Comparison of ENCODE assay signal across 11 cellular contexts in genomic region chr9:127447416-127448111, GRCh38. TPM values are rescaled to one million over a fixed set of nuclear protein-coding genes. Genes with fewer than 3 reads are reported as not detected.
DNase-seq lines count a peak whose midpoint lies in the region; ATAC-seq lines count a peak whose summit lies in the region.
"Had no signal": no experiment of that assay in that cellular context is flagged by ENCODE, and none has a peak within 500 bp of the region (broad histone marks: within the 10 kb centered on the region; RNA-seq: fewer than 3 reads in every experiment).

No MANE protein-coding gene starts in this region.

- H3K9me2 ChIP-seq in GM23248 (ENCODE audit: insufficient read depth): no peaks in the 10 kb centered on the region

- peaks cover 37 to 47% (median 38%) of the 10 kb centered on the region in 3 donors for H3K4me1 Mint-ChIP-seq in T-cell

- 81 to 83% methylated on average over 7 of the region's 7 CpGs for WGBS in GM23248 (ENCODE audit: low coverage in 1 of 2, low lambda C conversion rate in 2 of 2, missing lambda C conversion rate in 2 of 2), 2 experiments

- H3K4me2 ChIP-seq in GM23248 (ENCODE audit: unreplicated experiment): no peak overlapping the region

- H3K36me3 Mint-ChIP-seq in T-cell: peaks cover 63% of the 10 kb centered on the region

- CTCF ChIA-PET in T-cell (lab: Charles Lee): no interaction called here

- no peaks in the 10 kb centered on the region for H3K9me3 Mint-ChIP-seq in T-cell

- peaks cover 69% of the 10 kb centered on the region for H3F3A ChIP-seq in GM23248 (ENCODE audit: insufficient read depth)

- no peaks in the 10 kb centered on the region for H3K27me3 Mint-ChIP-seq in T-cell

- H3K36me3 ChIP-seq in ACC112 (ENCODE audit: insufficient read depth, low read length) (peaks cover 71% of the 10 kb centered on the region), GM23248 (ENCODE audit: low read depth) (peaks cover 57% of the 10 kb centered on the region)

- no peak overlapping the region for H3K4me3 Mint-ChIP-seq in T-cell

- H3K4me1 ChIP-seq in ACC112 (ENCODE audit: control insufficient read depth, insufficient read depth, low read length, unreplicated experiment) (peaks cover 20% of the 10 kb centered on the region), GM23248 (ENCODE audit: insufficient read depth) (0 out of 2 replicates have a peak, but pooled peaks cover 14% of the 10 kb centered on the region)

- H4K20me1 ChIP-seq in GM23248 (ENCODE audit: insufficient read depth): peaks cover 22% of the 10 kb centered on the region

- H3K4me3 ChIP-seq in ACC112 (ENCODE audit: low read depth, low read length) (peak overlapping the region; percentile 93), GM23248 (no peak overlapping the region)
- H3K4me3 ChIP-seq: upper lobe of right lung had no signal

- peak overlapping the region; percentile 19 to 28 for H3K27ac Mint-ChIP-seq in T-cell

- H3K79me2 ChIP-seq in ACC112 (ENCODE audit: control insufficient read depth, insufficient read depth, low read length, unreplicated experiment) (peaks cover 47% of the 10 kb centered on the region), GM23248 (ENCODE audit: insufficient read depth) (peaks cover 46% of the 10 kb centered on the region)

- H3K9ac ChIP-seq in GM23248: no peak overlapping the region

- H2AFZ ChIP-seq in ACC112 (ENCODE audit: low read length, unreplicated experiment) (no peak overlapping the region), GM23248 (no peak overlapping the region)

- POLR2A ChIA-PET in T-cell (lab: Charles Lee): interaction anchor here in 1 of 2 donors (0.5 to 0.6 kb wide), 2 partner anchors 15 to 325 kb away, joined by 5 to 12 read pairs; no protein-coding TSS in a partner anchor

- ATAC-seq in T-cell (replicated peaks in 1 of 4) (no peak), GM21737 (IDR thresholded peaks at IDR 0.05; ENCODE audit: unreplicated experiment) (no peak)
- ATAC-seq: upper lobe of right lung had no signal

- in situ Hi-C loops in GM23248 (cut with MboI): no loop called here

- H3K9me3 ChIP-seq in GM23248 (ENCODE audit: low read depth): no peaks in the 10 kb centered on the region
- H3K9me3 ChIP-seq: upper lobe of right lung had no signal

- peak overlapping the region; percentile 54 for H3K27ac ChIP-seq in ACC112 (ENCODE audit: low read depth, low read length)
- peak overlapping the region; percentile 89 for H3K27ac ChIP-seq in GM23248
- H3K27ac ChIP-seq: upper lobe of right lung had no signal

- DNase-seq in GM23248: peak; percentile 46
- no peak for DNase-seq in T-cell
- peak; percentile 23 for DNase-seq in fibroblast of peridontal ligament (ENCODE audit: extremely low read depth)
- DNase-seq in ecto neural progenitor cell (ENCODE audit: low spot score): no peak
- DNase-seq in C1 segment of cervical spinal cord (lab: John Stamatoyannopoulos, UW): no peak
- DNase-seq in NCI-H82 (lab: John Stamatoyannopoulos, UW): no peak
- DNase-seq: NCI-H2081; stimulated activated CD4-positive, alpha-beta T cell treated with anti-CD3 and anti-CD28 coated beads, Interleukin-4, amount 100 ng/mL, for 24 hours; upper lobe of right lung had no signal

- H3K27me3 ChIP-seq in ACC112 (ENCODE audit: insufficient read depth, low read length) (no peaks in the 10 kb centered on the region), GM23248 (replicated peaks; ENCODE audit: insufficient read depth) (no peaks in the 10 kb centered on the region)
- H3K27me3 ChIP-seq: upper lobe of right lung had no signal

RNA-seq across cellular contexts. Expression of gene RPL12, which starts 3.6 kb away (rescaled TPM):
- 1,255 and 1,676 TPM in 2 replicates for total RNA-seq in GM23248 (2014; rRNA removed; shearing (Covaris generic))
- polyA plus RNA-seq in GM23248 (2016; fragmentation: Nextera tagmentation; extraction: Ambion mirVana): 576 and 594 TPM in 2 replicates
- total RNA-seq in T-cell: 1,000 to 10,000 TPM; 1,494 to 1,979 (median 1,776) TPM

RNA-seq across cellular contexts. Expression of gene LRSAM1, which starts 3.7 kb away (rescaled TPM):
- total RNA-seq in GM23248 (2014; rRNA removed; shearing (Covaris generic)): 10.5 and 15.5 TPM in 2 replicates
- polyA plus RNA-seq in GM23248 (2016; fragmentation: Nextera tagmentation; extraction: Ambion mirVana): 14.9 TPM in 2 replicates
- 10 to 100 TPM; 17.9 to 30.3 (median 25.1) TPM for total RNA-seq in T-cell

RNA-seq across cellular contexts. Expression of gene ZNF79, which starts 23.4 kb away (rescaled TPM):
- 3.4 and 6.9 TPM in 2 replicates for total RNA-seq in GM23248 (2014; rRNA removed; shearing (Covaris generic))
- polyA plus RNA-seq in GM23248 (2016; fragmentation: Nextera tagmentation; extraction: Ambion mirVana): 4.2 and 4.4 TPM in 2 replicates
- total RNA-seq in T-cell: 10 to 100 TPM in 3 of 5 donors, 1 to 10 TPM in 2; 7.2 to 20.2 (median 17.3) TPM

RNA-seq across cellular contexts. Expression of gene SLC2A8, which starts 50.6 kb away (rescaled TPM):
- total RNA-seq in GM23248 (2014; rRNA removed; shearing (Covaris generic)): 9.9 and 11.9 TPM in 2 replicates
- 8.7 and 9.6 TPM in 2 replicates for polyA plus RNA-seq in GM23248 (2016; fragmentation: Nextera tagmentation; extraction: Ambion mirVana)
- 1 to 10 TPM; 1.4 to 6.2 (median 2.6) TPM for total RNA-seq in T-cell

Comparison
In these comparisons a context has a peak if more than half of its experiments do, and no peak if none do; other contexts are left out.
1. DNase-seq: peak in GM23248 (single experiment) and fibroblast of peridontal ligament (single experiment); none in T-cell (0 of 34), ecto neural progenitor cell (single experiment), C1 segment of cervical spinal cord (0 of 14) and NCI-H82 (single experiment).